ENCODE assay signal across 17 cellular contexts in genomic region chr2:207854484-207855386, GRCh38.
A peak's percentile ranks its signal among the peaks of the same experiment; 100 is the strongest.
DNase-seq lines count a peak whose midpoint lies in the region; FAIRE-seq and TF ChIP-seq lines count a peak whose summit lies in the region.
"Had no signal": no experiment of that assay in that cellular context is flagged by ENCODE, and none has a peak within 500 bp of the region (broad histone marks: within the 10 kb centered on the region; RNA-seq: fewer than 3 reads in every experiment).

No MANE protein-coding gene starts in this region.

- H3K27ac ChIP-seq in dorsolateral prefrontal cortex, result peak overlapping the region in 50 of 59 donors; percentile 14 to 94 (median 71)
- peak overlapping the region; percentile 39 for H3K27ac ChIP-seq in mesodermal cell (ENCODE audit: low read depth, low read length, severe bottlenecking)
- no peak overlapping the region for H3K27ac ChIP-seq in kidney (ENCODE audit: low read depth in 2 of 2, low read length in 2 of 2)
- H3K27ac ChIP-seq: 22Rv1, sigmoid colon, thoracic aorta had no signal

- DNase-seq in A172 (ENCODE audit: low spot score) (peak; percentile 78), HTR-8/SVneo (ENCODE audit: insufficient read length, low spot score) (peak; percentile 20), dorsolateral prefrontal cortex (no peak), iPS-NIHi11 (ENCODE audit: low spot score) (no peak), kidney (no peak), HK-2 (ENCODE audit: unreplicated experiment) (no peak)
- no peak for DNase-seq in activated T-helper 2 cell treated with anti-CD3 and anti-CD28 coated beads, Interferon-gamma antibody, Interleukin-2, Interleukin-4, amounts not matched to agents 10 μg/mL and 5 μg/mL and 100 μg/mL, durations not matched to agents 14 hours and 24 hours and 36 hours (ENCODE audit: low spot score)
- DNase-seq: activated naive CD8-positive, alpha-beta T cell treated with anti-CD3 and anti-CD28 coated beads, Interleukin-2, amount 50 U/mL, for 24 hours; effector memory CD8-positive, alpha-beta T cell; NCI-H82; SHP77 treated with DMSO at 0.1 percent for 48 hours; sigmoid colon had no signal

- intact Hi-C loops in dorsolateral prefrontal cortex (cut with DNase I) (no loop called here), kidney (cut with DNase I) (no loop called here)
- intact Hi-C loops in activated T-helper 2 cell treated with anti-CD3 and anti-CD28 coated beads, Interferon-gamma antibody, Interleukin-2, Interleukin-4, amounts not matched to agents 10 μg/mL and 5 μg/mL and 100 μg/mL, durations not matched to agents 14 hours and 24 hours and 36 hours (cut with micrococcal nuclease), result no loop called here

- no peaks in the 10 kb centered on the region for H3K36me3 ChIP-seq in mesodermal cell (ENCODE audit: control insufficient read depth, insufficient read depth, low read length)
- no peaks in the 10 kb centered on the region for H3K36me3 ChIP-seq in kidney (ENCODE audit: control insufficient read depth in 1 of 2, insufficient read depth in 2 of 2, low read length in 2 of 2)
- H3K36me3 ChIP-seq: HAP-1, thoracic aorta had no signal

- no peaks in the 10 kb centered on the region for H3K36me3 Mint-ChIP-seq in activated T-helper 2 cell treated with anti-CD3 and anti-CD28 coated beads, Interferon-gamma antibody, Interleukin-2, Interleukin-4, amounts not matched to agents 10 μg/mL and 5 μg/mL and 100 μg/mL, durations not matched to agents 14 hours and 24 hours and 36 hours (ENCODE audit: low read depth)

- H3K4me1 ChIP-seq in mesodermal cell (ENCODE audit: control insufficient read depth, insufficient read depth, low read length, poor library complexity, severe bottlenecking) (peaks cover 12% of the 10 kb centered on the region), kidney (ENCODE audit: control insufficient read depth in 1 of 2, insufficient read depth in 1 of 2, low read depth in 1 of 2, low read length in 2 of 2) (no peaks in the 10 kb centered on the region)

- WGBS in mesodermal cell (ENCODE audit: insufficient coverage in 2 of 2), 2 experiments, result no CpG with 5 or more reads among the region's 2 CpGs

- FAIRE-seq in HTR-8/SVneo (lab: Jason Lieb, UNC) (no peak), kidney (lab: Jason Lieb, UNC) (no peak)
- FAIRE-seq: GM12878 had no signal

- no peaks in the 10 kb centered on the region for H3K9me3 ChIP-seq in mesodermal cell (ENCODE audit: control insufficient read depth, low read length)
- H3K9me3 ChIP-seq in kidney (ENCODE audit: control insufficient read depth in 1 of 2, low read length in 2 of 2), result no peaks in the 10 kb centered on the region
- H3K9me3 ChIP-seq: HAP-1, sigmoid colon, thoracic aorta had no signal

- peak overlapping the region in 2 of 59 donors; percentile 7 to 33 for H3K4me3 ChIP-seq in dorsolateral prefrontal cortex
- H3K4me3 ChIP-seq in mesodermal cell (ENCODE audit: extremely low read depth, insufficient read depth, low read length, poor library complexity, severe bottlenecking), result no peak overlapping the region
- no peak overlapping the region for H3K4me3 ChIP-seq in kidney (ENCODE audit: low read length in 2 of 2)
- H3K4me3 ChIP-seq: GM12878, HAP-1, sigmoid colon, thoracic aorta had no signal

- H3K27ac Mint-ChIP-seq in activated T-helper 2 cell treated with anti-CD3 and anti-CD28 coated beads, Interferon-gamma antibody, Interleukin-2, Interleukin-4, amounts not matched to agents 10 μg/mL and 5 μg/mL and 100 μg/mL, durations not matched to agents 14 hours and 24 hours and 36 hours, result no peak overlapping the region
- H3K27ac Mint-ChIP-seq: activated naive CD8-positive, alpha-beta T cell treated with anti-CD3 and anti-CD28 coated beads, Interleukin-2, amount 50 U/mL, for 24 hours; effector memory CD8-positive, alpha-beta T cell had no signal

- no peaks in the 10 kb centered on the region for H3K4me1 Mint-ChIP-seq in activated T-helper 2 cell treated with anti-CD3 and anti-CD28 coated beads, Interferon-gamma antibody, Interleukin-2, Interleukin-4, amounts not matched to agents 10 μg/mL and 5 μg/mL and 100 μg/mL, durations not matched to agents 14 hours and 24 hours and 36 hours (ENCODE audit: low read depth)
- H3K4me1 Mint-ChIP-seq: activated naive CD8-positive, alpha-beta T cell treated with anti-CD3 and anti-CD28 coated beads, Interleukin-2, amount 50 U/mL, for 24 hours had no signal

- no peak overlapping the region for H3K9ac ChIP-seq in kidney (ENCODE audit: low read length in 2 of 2)

- TF ChIP-seq CTCF in dorsolateral prefrontal cortex (IDR thresholded peaks at IDR 0.05 in 54 of 56, conservative IDR thresholded peaks at IDR 0.05 in 2 of 56; ENCODE audit: low read depth in 1 of 56, partially characterized antibody in 56 of 56), result no peak
- no peak for TF ChIP-seq CTCF in kidney (IDR thresholded peaks at IDR 0.05; ENCODE audit: borderline replicate concordance, extremely low read depth, insufficient read depth)

- no peaks in the 10 kb centered on the region for H3K27me3 ChIP-seq in dorsolateral prefrontal cortex
- H3K27me3 ChIP-seq: sigmoid colon had no signal

- H3K27me3 Mint-ChIP-seq in activated T-helper 2 cell treated with anti-CD3 and anti-CD28 coated beads, Interferon-gamma antibody, Interleukin-2, Interleukin-4, amounts not matched to agents 10 μg/mL and 5 μg/mL and 100 μg/mL, durations not matched to agents 14 hours and 24 hours and 36 hours (ENCODE audit: low read depth), result no peaks in the 10 kb centered on the region
- H3K27me3 Mint-ChIP-seq: activated naive CD8-positive, alpha-beta T cell treated with anti-CD3 and anti-CD28 coated beads, Interleukin-2, amount 50 U/mL, for 24 hours; effector memory CD8-positive, alpha-beta T cell had no signal

- no peaks in the 10 kb centered on the region for H3K9me3 Mint-ChIP-seq in activated T-helper 2 cell treated with anti-CD3 and anti-CD28 coated beads, Interferon-gamma antibody, Interleukin-2, Interleukin-4, amounts not matched to agents 10 μg/mL and 5 μg/mL and 100 μg/mL, durations not matched to agents 14 hours and 24 hours and 36 hours
- H3K9me3 Mint-ChIP-seq: activated naive CD8-positive, alpha-beta T cell treated with anti-CD3 and anti-CD28 coated beads, Interleukin-2, amount 50 U/mL, for 24 hours; effector memory CD8-positive, alpha-beta T cell had no signal

- no peak overlapping the region for H3K4me3 Mint-ChIP-seq in activated T-helper 2 cell treated with anti-CD3 and anti-CD28 coated beads, Interferon-gamma antibody, Interleukin-2, Interleukin-4, amounts not matched to agents 10 μg/mL and 5 μg/mL and 100 μg/mL, durations not matched to agents 14 hours and 24 hours and 36 hours (ENCODE audit: low read depth)
- H3K4me3 Mint-ChIP-seq: activated naive CD8-positive, alpha-beta T cell treated with anti-CD3 and anti-CD28 coated beads, Interleukin-2, amount 50 U/mL, for 24 hours; effector memory CD8-positive, alpha-beta T cell had no signal

Comparison
In these comparisons a context has a peak if more than half of its experiments do, and no peak if none do; other contexts are left out.
1. DNase-seq: peak in A172 (single experiment) and HTR-8/SVneo (single experiment); none in dorsolateral prefrontal cortex (0 of 10), iPS-NIHi11 (single experiment), activated T-helper 2 cell treated with anti-CD3 and anti-CD28 coated beads, Interferon-gamma antibody, Interleukin-2, Interleukin-4, amounts not matched to agents 10 μg/mL and 5 μg/mL and 100 μg/mL, durations not matched to agents 14 hours and 24 hours and 36 hours (single experiment), kidney (single experiment) and HK-2 (single experiment).
2. H3K27ac ChIP-seq: peak in dorsolateral prefrontal cortex (50 of 59) and mesodermal cell (single experiment); none in kidney (0 of 2).